In the genomic region with DNA sequence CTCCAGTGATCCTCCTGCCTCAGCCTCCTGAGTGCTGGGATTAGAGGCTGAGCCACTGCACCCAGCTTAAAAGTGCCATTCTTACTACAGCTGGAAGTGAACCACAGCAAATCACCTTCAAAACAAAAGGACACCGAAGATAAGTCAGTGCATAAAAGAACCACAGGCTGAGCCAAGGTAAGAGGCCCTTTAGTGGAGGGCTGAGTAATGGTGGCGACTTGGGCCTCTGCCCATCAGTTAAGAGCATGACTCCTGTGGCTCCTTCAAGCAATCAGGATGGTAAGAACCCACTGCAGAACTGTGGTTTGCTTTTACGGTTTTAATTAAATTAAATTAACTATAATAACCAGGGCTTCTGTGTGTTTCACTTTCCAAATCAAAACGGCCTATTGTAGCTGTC, we compare ENCODE assay signal across 9 cellular contexts.
A peak's percentile ranks its signal among the peaks of the same experiment; 100 is the strongest.
DNase-seq lines count a peak whose midpoint lies in the region; ATAC-seq and TF ChIP-seq lines count a peak whose summit lies in the region.
"Had no signal": no experiment of that assay in that cellular context is flagged by ENCODE, and none has a peak within 500 bp of the region (broad histone marks: within the 10 kb centered on the region; RNA-seq: fewer than 3 reads in every experiment).

No MANE protein-coding gene starts in this region.

- H3K27ac Mint-ChIP-seq in activated CD8-positive, alpha-beta memory T cell treated with anti-CD3 and anti-CD28 coated beads, Interleukin-2, amount 10 ng/mL, durations not matched to agents 7 days and 5 days: peak overlapping the region; percentile 57
- H3K27ac Mint-ChIP-seq in effector memory CD8-positive, alpha-beta T cell: peak overlapping the region; percentile 95 to 97

- no peak overlapping the region for H3K4me3 ChIP-seq in gastroesophageal sphincter

- no peak overlapping the region for H3K4me3 Mint-ChIP-seq in activated CD8-positive, alpha-beta memory T cell treated with anti-CD3 and anti-CD28 coated beads, Interleukin-2, amount 10 ng/mL, durations not matched to agents 7 days and 5 days
- H3K4me3 Mint-ChIP-seq in effector memory CD8-positive, alpha-beta T cell: peak overlapping the region; percentile 79 to 87

- H3K9me3 Mint-ChIP-seq in activated CD8-positive, alpha-beta memory T cell treated with anti-CD3 and anti-CD28 coated beads, Interleukin-2, amount 10 ng/mL, durations not matched to agents 7 days and 5 days (ENCODE audit: low read depth): no peaks in the 10 kb centered on the region
- no peaks in the 10 kb centered on the region for H3K9me3 Mint-ChIP-seq in effector memory CD8-positive, alpha-beta T cell

- whole genome bisulfite sequencing in gastroesophageal sphincter (ENCODE audit: low coverage in 1 of 2), 2 donors: 69 to 77% methylated on average over 3 of the region's 4 CpGs

- CTCF ChIA-PET in activated CD8-positive, alpha-beta memory T cell treated with anti-CD3 and anti-CD28 coated beads, Interleukin-2, amount 10 ng/mL, durations not matched to agents 7 days and 5 days (lab: Charles Lee): no interaction called here

- peak; percentile 53 for DNase-seq in activated CD8-positive, alpha-beta memory T cell treated with anti-CD3 and anti-CD28 coated beads, Interleukin-2, amount 10 ng/mL, durations not matched to agents 7 days and 5 days
- no peak for DNase-seq in activated CD8-positive, alpha-beta memory T cell treated with anti-CD3 and anti-CD28 coated beads, Interleukin-2, amount 50 U/mL, for 48 hours
- peak; percentile 97 for DNase-seq in RPMI7951 (ENCODE audit: low read depth)
- DNase-seq in effector memory CD8-positive, alpha-beta T cell: peak; percentile 59 to 60 (median 60)
- peak; percentile 31 for DNase-seq in stimulated activated naive CD8-positive, alpha-beta T cell treated with anti-CD3 and anti-CD28 coated beads, Interleukin-15, Interleukin-2, amounts not matched to agents 100 U/mL and 50 U/mL, for 24 hours
- DNase-seq in NK-92 (lab: John Stamatoyannopoulos, UW; ENCODE audit: unreplicated experiment): no peak
- DNase-seq: T-helper 9 cell had no signal

- H3K27ac ChIP-seq in gastroesophageal sphincter: no peak overlapping the region

- peaks cover 54% of the 10 kb centered on the region for H3K4me1 Mint-ChIP-seq in activated CD8-positive, alpha-beta memory T cell treated with anti-CD3 and anti-CD28 coated beads, Interleukin-2, amount 10 ng/mL, durations not matched to agents 7 days and 5 days
- H3K4me1 Mint-ChIP-seq in effector memory CD8-positive, alpha-beta T cell (ENCODE audit: low read depth in 2 of 2): peaks cover 73 to 77% of the 10 kb centered on the region in 2 donors

- TF ChIP-seq CTCF in gastroesophageal sphincter (IDR thresholded peaks at IDR 0.05): no peak

- H3K36me3 Mint-ChIP-seq in activated CD8-positive, alpha-beta memory T cell treated with anti-CD3 and anti-CD28 coated beads, Interleukin-2, amount 10 ng/mL, durations not matched to agents 7 days and 5 days: no peaks in the 10 kb centered on the region
- peaks cover 9% of the 10 kb centered on the region for H3K36me3 Mint-ChIP-seq in effector memory CD8-positive, alpha-beta T cell (ENCODE audit: insufficient read depth)

- H3K27me3 ChIP-seq in gastroesophageal sphincter: no peaks in the 10 kb centered on the region

- peaks cover 15% of the 10 kb centered on the region for H3K27me3 Mint-ChIP-seq in activated CD8-positive, alpha-beta memory T cell treated with anti-CD3 and anti-CD28 coated beads, Interleukin-2, amount 10 ng/mL, durations not matched to agents 7 days and 5 days
- H3K27me3 Mint-ChIP-seq in effector memory CD8-positive, alpha-beta T cell: no peaks in the 10 kb centered on the region

- no peak for TF ChIP-seq POLR2A in gastroesophageal sphincter (IDR thresholded peaks at IDR 0.05)

- H3K9me3 ChIP-seq in gastroesophageal sphincter: no peaks in the 10 kb centered on the region

- peak; percentile 31 for ATAC-seq in activated CD8-positive, alpha-beta memory T cell treated with anti-CD3 and anti-CD28 coated beads, Interleukin-2, amount 10 ng/mL, durations not matched to agents 7 days and 5 days
- ATAC-seq in effector memory CD8-positive, alpha-beta T cell (replicated peaks): peak; percentile 51
- ATAC-seq in stimulated activated naive CD8-positive, alpha-beta T cell treated with anti-CD3 and anti-CD28 coated beads, Interleukin-15, Interleukin-2, amounts not matched to agents 100 U/mL and 50 U/mL, for 24 hours: peak; percentile 62
- ATAC-seq in gastroesophageal sphincter (no peak), HG02973 (IDR thresholded peaks at IDR 0.05; ENCODE audit: unreplicated experiment) (no peak)

- no peak for TF ChIP-seq EP300 in gastroesophageal sphincter (IDR thresholded peaks at IDR 0.05)

- peaks cover 0 to 34% (median 4%) of the 10 kb centered on the region in 3 donors for H3K4me1 ChIP-seq in gastroesophageal sphincter

- no peaks in the 10 kb centered on the region for H3K36me3 ChIP-seq in gastroesophageal sphincter

Comparison
In these comparisons a context has a peak if more than half of its experiments do, and no peak if none do; other contexts are left out.
1. DNase-seq: peak in activated CD8-positive, alpha-beta memory T cell treated with anti-CD3 and anti-CD28 coated beads, Interleukin-2, amount 10 ng/mL, durations not matched to agents 7 days and 5 days (single experiment), RPMI7951 (single experiment), effector memory CD8-positive, alpha-beta T cell (3 of 3) and stimulated activated naive CD8-positive, alpha-beta T cell treated with anti-CD3 and anti-CD28 coated beads, Interleukin-15, Interleukin-2, amounts not matched to agents 100 U/mL and 50 U/mL, for 24 hours (single experiment); none in activated CD8-positive, alpha-beta memory T cell treated with anti-CD3 and anti-CD28 coated beads, Interleukin-2, amount 50 U/mL, for 48 hours (single experiment) and NK-92 (single experiment).
2. ATAC-seq: peak in activated CD8-positive, alpha-beta memory T cell treated with anti-CD3 and anti-CD28 coated beads, Interleukin-2, amount 10 ng/mL, durations not matched to agents 7 days and 5 days (single experiment), effector memory CD8-positive, alpha-beta T cell (single experiment) and stimulated activated naive CD8-positive, alpha-beta T cell treated with anti-CD3 and anti-CD28 coated beads, Interleukin-15, Interleukin-2, amounts not matched to agents 100 U/mL and 50 U/mL, for 24 hours (single experiment); none in gastroesophageal sphincter (single experiment) and HG02973 (single experiment).